8 cellular contexts compared by ENCODE assay signal in the genomic region with DNA sequence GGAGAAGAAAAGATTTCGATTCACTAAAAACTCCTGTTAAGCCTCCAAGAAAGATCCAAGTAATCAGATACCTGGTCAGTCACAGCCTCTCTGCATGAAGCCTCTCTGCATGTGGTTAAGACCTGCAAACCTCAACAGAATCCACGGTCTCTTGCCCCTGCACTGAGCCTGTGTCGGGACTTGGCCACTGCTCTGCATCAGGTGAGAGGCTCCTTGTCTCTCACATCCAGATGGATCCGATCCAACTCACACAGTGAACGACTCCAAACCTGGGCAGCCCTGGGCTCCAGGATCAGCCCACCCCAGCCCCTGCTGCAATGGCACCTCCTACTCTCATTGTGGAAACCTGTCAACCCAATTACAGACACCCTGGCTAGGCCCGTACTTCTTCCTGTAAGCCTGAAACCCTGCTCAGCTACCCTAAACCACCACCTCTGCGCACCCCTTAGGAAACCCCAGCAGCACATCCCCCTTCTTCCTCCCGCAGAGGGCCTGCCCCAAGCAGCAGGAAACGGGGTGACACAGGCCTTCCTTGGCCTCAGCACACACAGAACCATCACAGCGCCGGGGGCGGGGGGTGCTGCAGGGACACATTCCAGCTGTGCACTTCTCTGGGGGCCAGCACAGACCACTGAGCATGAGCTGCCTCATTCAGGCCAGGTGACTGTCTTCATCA.
DNase-seq lines count a peak whose midpoint lies in the region; FAIRE-seq and TF ChIP-seq lines count a peak whose summit lies in the region.

No MANE protein-coding gene starts in this region.

- no peak overlapping the region for H4K8ac ChIP-seq in H9 (replicated peaks; ENCODE audit: insufficient read length, low read depth, low read length)

- H3K36me3 ChIP-seq in astrocyte (ENCODE audit: insufficient read depth, low read length) = peaks cover 4% of the 10 kb centered on the region

- no peak overlapping the region for H2BK120ac ChIP-seq in H9 (ENCODE audit: low read depth, low read length, poor library complexity, severe bottlenecking)

- no peak overlapping the region for H3K4ac ChIP-seq in H9 (ENCODE audit: low read depth, low read length)

- no peaks in the 10 kb centered on the region for H3K23me2 ChIP-seq in H9 (ENCODE audit: insufficient read length, low read depth, low read length, poor library complexity, severe bottlenecking)

- H3K27ac Mint-ChIP-seq in H9 (peak overlapping the region; percentile 35 to 91 (median 83)), astrocyte (ENCODE audit: unreplicated experiment) (peak overlapping the region; percentile 34)
- peak overlapping the region; percentile 91 for H3K27ac Mint-ChIP-seq in T-helper 1 cell treated with Interleukin-12 subunit alpha and Interleukin-12 subunit beta and Interleukin-4 antibody, amounts not matched to agents 30 μg/mL and 1 μg/mL, for 36 hours

- no peaks in the 10 kb centered on the region for H3K27me3 ChIP-seq in H9 (ENCODE audit: insufficient read depth, low read length)
- H3K27me3 ChIP-seq in astrocyte (ENCODE audit: insufficient read depth, low read length) = no peaks in the 10 kb centered on the region

- WGBS in H9 (ENCODE audit: extremely low coverage, insufficient read length, low lambda C conversion rate) = no CpG with 5 or more reads among the region's 12 CpGs

- no peak overlapping the region for H3T11ph ChIP-seq in H9 (ENCODE audit: low read length)

- no peak overlapping the region for H2BK15ac ChIP-seq in H9 (ENCODE audit: low read depth, low read length)

- H2BK20ac ChIP-seq in H9 (ENCODE audit: low read depth, low read length, poor library complexity, severe bottlenecking) = no peak overlapping the region

- H3K9me3 Mint-ChIP-seq in H9 = no peaks in the 10 kb centered on the region
- H3K9me3 Mint-ChIP-seq in T-helper 1 cell treated with Interleukin-12 subunit alpha and Interleukin-12 subunit beta and Interleukin-4 antibody, amounts not matched to agents 30 μg/mL and 1 μg/mL, for 36 hours = no peaks in the 10 kb centered on the region
- H3K9me3 Mint-ChIP-seq in astrocyte (ENCODE audit: unreplicated experiment) = no peaks in the 10 kb centered on the region

- H2AK5ac ChIP-seq in H9 (ENCODE audit: insufficient read length, low read length) = no peak overlapping the region

- peak overlapping the region; percentile 22 to 32; a peak in 4 of 5 replicates for H3K4me3 Mint-ChIP-seq in H9
- H3K4me3 Mint-ChIP-seq in T-helper 1 cell treated with Interleukin-12 subunit alpha and Interleukin-12 subunit beta and Interleukin-4 antibody, amounts not matched to agents 30 μg/mL and 1 μg/mL, for 36 hours = peak overlapping the region; percentile 80
- H3K4me3 Mint-ChIP-seq in astrocyte (ENCODE audit: unreplicated experiment) = no peak overlapping the region

- H3K4me1 Mint-ChIP-seq in H9 = peaks cover 67 to 70% of the 10 kb centered on the region in 2 experiments
- H3K4me1 Mint-ChIP-seq in T-helper 1 cell treated with Interleukin-12 subunit alpha and Interleukin-12 subunit beta and Interleukin-4 antibody, amounts not matched to agents 30 μg/mL and 1 μg/mL, for 36 hours (ENCODE audit: low read depth) = peaks cover 83% of the 10 kb centered on the region
- H3K4me1 Mint-ChIP-seq in astrocyte (ENCODE audit: low read depth, unreplicated experiment) = peaks cover 72% of the 10 kb centered on the region

- H4K5ac ChIP-seq in H9 (ENCODE audit: insufficient read length, low read depth, low read length) = no peak overlapping the region

- no peak overlapping the region for H3K14ac ChIP-seq in H9 (ENCODE audit: insufficient read depth, low read length)

- H3K4me2 ChIP-seq in H9 (ENCODE audit: insufficient read depth, insufficient read length, low read length) = no peak overlapping the region
- no peak overlapping the region for H3K4me2 ChIP-seq in astrocyte (ENCODE audit: low read length)

- H3K36me3 Mint-ChIP-seq in H9 (ENCODE audit: insufficient read depth in 1 of 3, low read depth in 3 of 3) = 0 out of 7 replicates have a peak, but pooled peaks cover 0 to 2% (median 0%) of the 10 kb centered on the region in 3 experiments
- peaks cover 4% of the 10 kb centered on the region for H3K36me3 Mint-ChIP-seq in T-helper 1 cell treated with Interleukin-12 subunit alpha and Interleukin-12 subunit beta and Interleukin-4 antibody, amounts not matched to agents 30 μg/mL and 1 μg/mL, for 36 hours (ENCODE audit: low read depth)
- H3K36me3 Mint-ChIP-seq in astrocyte (ENCODE audit: low read depth, unreplicated experiment) = peaks cover 13% of the 10 kb centered on the region

- DNase-seq in DMS79 (lab: John Stamatoyannopoulos, UW) (peak; percentile 74), H9 (no peak), astrocyte (ENCODE audit: low read depth) (no peak), mucosa of gallbladder (ENCODE audit: low spot score) (no peak), NCI-H1092 (lab: John Stamatoyannopoulos, UW) (no peak), epidermal melanocyte (ENCODE audit: insufficient read length, low spot score) (no peak)
- peak; percentile 49 to 52 for DNase-seq in stimulated activated CD4-positive, alpha-beta T cell treated with anti-CD3 and anti-CD28 coated beads, Interleukin-15, amount 100 ng/mL, for 1 hour (ENCODE audit: low read depth in 1 of 2, low spot score in 1 of 2)

- no peaks in the 10 kb centered on the region for H3K79me1 ChIP-seq in H9 (ENCODE audit: insufficient read depth, low read depth, low read length, poor library complexity, severe bottlenecking)

- H3K27ac ChIP-seq in H9 (ENCODE audit: insufficient read length, low read depth, low read length) (no peak overlapping the region), astrocyte (ENCODE audit: low read depth, low read length) (no peak overlapping the region)

- H2BK12ac ChIP-seq in H9 (ENCODE audit: insufficient read length, low read depth, low read length) = no peak overlapping the region

- H3K23ac ChIP-seq in H9 (ENCODE audit: insufficient read length, low read depth, low read length) = no peak overlapping the region

- no peak overlapping the region for H4K91ac ChIP-seq in H9 (ENCODE audit: insufficient read length, low read depth, low read length)

- H3K4me1 ChIP-seq in H9 (ENCODE audit: insufficient read depth, low read length) (peaks cover 21% of the 10 kb centered on the region), astrocyte (ENCODE audit: insufficient read depth, low read length) (peaks cover 46% of the 10 kb centered on the region)

- H2AFZ ChIP-seq in H9 (ENCODE audit: low read length) (no peak overlapping the region), astrocyte (ENCODE audit: low read depth, low read length) (no peak overlapping the region)

- peak overlapping the region; percentile 1 for H3K9ac ChIP-seq in H9 (ENCODE audit: extremely low read depth, insufficient read length, low read length)
- H3K9ac ChIP-seq in astrocyte (ENCODE audit: low read length) = no peak overlapping the region

- H3K18ac ChIP-seq in H9 (ENCODE audit: insufficient read length, low read depth, low read length) = no peak overlapping the region

- H3K9me3 ChIP-seq in H9 (ENCODE audit: control insufficient read depth, low read depth, low read length) = no peaks in the 10 kb centered on the region
- no peaks in the 10 kb centered on the region for H3K9me3 ChIP-seq in astrocyte (ENCODE audit: insufficient read depth, low read depth, low read length)

- TF ChIP-seq CTCF in H9 (conservative IDR thresholded peaks at IDR 0.05) (no peak), astrocyte (IDR thresholded peaks at IDR 0.05; ENCODE audit: insufficient read depth, low read depth, low read length) (no peak)

- H4K20me1 ChIP-seq in H9 (ENCODE audit: control insufficient read depth, insufficient read depth, insufficient read length) (no peaks in the 10 kb centered on the region), astrocyte (ENCODE audit: insufficient read depth, low read length) (peaks cover 93% of the 10 kb centered on the region)

- H3K27me3 Mint-ChIP-seq in H9 (ENCODE audit: low read depth) (no peaks in the 10 kb centered on the region), astrocyte (ENCODE audit: low read depth, unreplicated experiment) (no peaks in the 10 kb centered on the region)
- H3K27me3 Mint-ChIP-seq in T-helper 1 cell treated with Interleukin-12 subunit alpha and Interleukin-12 subunit beta and Interleukin-4 antibody, amounts not matched to agents 30 μg/mL and 1 μg/mL, for 36 hours (ENCODE audit: low read depth) = no peaks in the 10 kb centered on the region

- no peak for FAIRE-seq in astrocyte (lab: Jason Lieb, UNC)

- no peak overlapping the region for H2BK5ac ChIP-seq in H9 (ENCODE audit: insufficient read length, low read length)

- peaks cover 71% of the 10 kb centered on the region; the same call in 1 of the 2 replicates for H3K79me2 ChIP-seq in H9 (ENCODE audit: insufficient read depth, low read length)
- peaks cover 95% of the 10 kb centered on the region for H3K79me2 ChIP-seq in astrocyte (ENCODE audit: insufficient read depth, low read length)

- no peak overlapping the region for H3K56ac ChIP-seq in H9 (ENCODE audit: insufficient read length, low read depth, low read length)

- H3K4me3 ChIP-seq in astrocyte (ENCODE audit: insufficient read depth, low read depth, low read length) = no peak overlapping the region

Comparison
In these comparisons a context has a peak if more than half of its experiments do, and no peak if none do; other contexts are left out.
1. DNase-seq: peak in DMS79 (single experiment) and stimulated activated CD4-positive, alpha-beta T cell treated with anti-CD3 and anti-CD28 coated beads, Interleukin-15, amount 100 ng/mL, for 1 hour (2 of 2); none in H9 (single experiment), astrocyte (single experiment), mucosa of gallbladder (single experiment), NCI-H1092 (single experiment) and epidermal melanocyte (single experiment).
2. H3K27ac Mint-ChIP-seq: peak in every context shown above with its lines; median percentile 91 in T-helper 1 cell treated with Interleukin-12 subunit alpha and Interleukin-12 subunit beta and Interleukin-4 antibody, amounts not matched to agents 30 μg/mL and 1 μg/mL, for 36 hours; 83 in H9; 34 in astrocyte.